1 cellular context compared by ENCODE assay signal in the genomic region with DNA sequence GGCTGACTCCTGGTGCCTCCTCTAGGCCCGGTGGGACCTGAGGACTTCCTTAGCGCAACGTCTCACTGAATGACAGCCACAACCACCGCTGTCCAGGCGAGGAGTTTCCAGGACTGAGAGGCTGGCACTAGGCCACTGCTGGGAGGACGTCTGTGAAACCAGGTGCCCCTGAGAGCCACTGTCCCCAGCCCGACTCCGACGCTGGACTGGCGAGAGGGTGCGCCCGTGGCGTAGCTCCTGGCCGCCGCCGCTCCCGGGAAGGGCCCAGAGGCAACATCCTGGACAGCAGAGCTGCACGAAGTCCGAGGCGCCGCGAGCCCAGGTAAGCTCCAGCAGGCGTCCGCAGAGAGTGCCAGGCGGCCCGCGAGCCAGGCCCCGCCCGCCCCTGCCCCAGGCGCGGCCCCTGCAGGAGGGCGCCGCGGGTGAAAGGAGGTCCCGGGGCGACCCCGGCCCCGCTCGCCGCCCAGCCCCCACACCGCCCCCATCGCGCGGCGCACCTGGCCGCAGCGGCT.
A peak's percentile ranks its signal among the peaks of the same experiment; 100 is the strongest.
TF ChIP-seq lines count a peak whose summit lies in the region.

No MANE protein-coding gene starts in this region.

TF ChIP-seq in K562, 482 proteins besides CTCF, POLR2A, EP300 and RAD21 (continued from another document and continues in another):
- TF ChIP-seq, protein P1, sequence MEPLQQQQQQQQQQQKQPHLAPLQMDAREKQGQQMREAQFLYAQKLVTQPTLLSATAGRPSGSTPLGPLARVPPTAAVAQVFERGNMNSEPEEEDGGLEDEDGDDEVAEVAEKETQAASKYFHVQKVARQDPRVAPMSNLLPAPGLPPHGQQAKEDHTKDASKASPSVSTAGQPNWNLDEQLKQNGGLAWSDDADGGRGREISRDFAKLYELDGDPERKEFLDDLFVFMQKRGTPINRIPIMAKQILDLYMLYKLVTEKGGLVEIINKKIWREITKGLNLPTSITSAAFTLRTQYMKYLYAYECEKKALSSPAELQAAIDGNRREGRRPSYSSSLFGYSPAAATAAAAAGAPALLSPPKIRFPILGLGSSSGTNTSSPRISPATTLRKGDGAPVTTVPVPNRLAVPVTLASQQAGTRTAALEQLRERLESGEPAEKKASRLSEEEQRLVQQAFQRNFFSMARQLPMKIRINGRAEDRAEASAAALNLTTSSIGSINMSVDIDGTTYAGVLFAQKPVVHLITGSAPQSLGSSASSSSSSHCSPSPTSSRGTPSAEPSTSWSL (CRISPR knock-in tag; IDR thresholded peaks at IDR 0.05; ENCODE audit: borderline replicate concordance), result no peak
- TF ChIP-seq, protein P2, sequence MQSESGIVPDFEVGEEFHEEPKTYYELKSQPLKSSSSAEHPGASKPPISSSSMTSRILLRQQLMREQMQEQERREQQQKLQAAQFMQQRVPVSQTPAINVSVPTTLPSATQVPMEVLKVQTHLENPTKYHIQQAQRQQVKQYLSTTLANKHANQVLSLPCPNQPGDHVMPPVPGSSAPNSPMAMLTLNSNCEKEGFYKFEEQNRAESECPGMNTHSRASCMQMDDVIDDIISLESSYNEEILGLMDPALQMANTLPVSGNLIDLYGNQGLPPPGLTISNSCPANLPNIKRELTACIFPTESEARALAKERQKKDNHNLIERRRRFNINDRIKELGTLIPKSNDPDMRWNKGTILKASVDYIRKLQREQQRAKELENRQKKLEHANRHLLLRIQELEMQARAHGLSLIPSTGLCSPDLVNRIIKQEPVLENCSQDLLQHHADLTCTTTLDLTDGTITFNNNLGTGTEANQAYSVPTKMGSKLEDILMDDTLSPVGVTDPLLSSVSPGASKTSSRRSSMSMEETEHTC (IDR thresholded peaks at IDR 0.05), result no peak; the same call in 1 of the 2 replicates
- TF ChIP-seq FOXK2 (conservative IDR thresholded peaks at IDR 0.05 in 1 of 2, IDR thresholded peaks at IDR 0.05 in 1 of 2; ENCODE audit: low read depth in 2 of 2) (no peak), RUNX1 (IDR thresholded peaks at IDR 0.05; ENCODE audit: low read depth) (peak; percentile 57; the same call in 1 of the 2 replicates), MAFG (tag; conservative IDR thresholded peaks at IDR 0.05) (no peak), E2F3 (CRISPR knock-in tag; IDR thresholded peaks at IDR 0.05) (no peak), IRF2 (CRISPR knock-in tag; IDR thresholded peaks at IDR 0.05) (no peak), RBFOX2 (IDR thresholded peaks at IDR 0.05; ENCODE audit: low read depth, low read length) (peak; percentile 79; the same call in 1 of the 2 replicates), FOXP1 (CRISPR knock-in tag; IDR thresholded peaks at IDR 0.05) (no peak), TAF9B (IDR thresholded peaks at IDR 0.05; ENCODE audit: partially characterized antibody) (no peak), RB1 (IDR thresholded peaks at IDR 0.05; ENCODE audit: low read depth) (peak; percentile 25; the same call in 1 of the 2 replicates), TCF7L2 (IDR thresholded peaks at IDR 0.05; ENCODE audit: low read depth, low read length) (no peak), RFX5 (IDR thresholded peaks at IDR 0.05; ENCODE audit: low read depth, low read length) (no peak), TBP (optimal IDR thresholded peaks at IDR 0.05; ENCODE audit: low read depth, low read length) (no peak), BCL6 (CRISPR knock-in tag; IDR thresholded peaks at IDR 0.05) (no peak), ZNF274 (IDR thresholded peaks at IDR 0.05; ENCODE audit: borderline replicate concordance, low read depth, low read length) (no peak), SMARCA5 (IDR thresholded peaks at IDR 0.05) (peak; percentile 91), NRF1 (conservative IDR thresholded peaks at IDR 0.05 in 1 of 2, IDR thresholded peaks at IDR 0.05 in 1 of 2) (no peak), PRPF4 (IDR thresholded peaks at IDR 0.05; ENCODE audit: insufficient read depth, low read depth, low read length, poor library complexity, severe bottlenecking) (no peak), NR2F6 (CRISPR knock-in tag; IDR thresholded peaks at IDR 0.05) (no peak), TFAM (CRISPR knock-in tag; conservative IDR thresholded peaks at IDR 0.05) (no peak), BRF1 (IDR thresholded peaks at IDR 0.05; ENCODE audit: borderline replicate concordance, extremely low read depth, insufficient read length) (no peak), CBFA2T3 (IDR thresholded peaks at IDR 0.05) (no peak), YY1 (IDR thresholded peaks at IDR 0.05; ENCODE audit: borderline replicate concordance in 1 of 3, control insufficient read depth in 1 of 3, extremely low read depth in 1 of 3, insufficient read depth in 3 of 3, insufficient read length in 1 of 3, insufficient replicate concordance in 2 of 3, low read depth in 1 of 3, low read length in 2 of 3) (peak in 1 of 3 experiments; percentile 2), YBX1 (IDR thresholded peaks at IDR 0.05) (no peak), FOXM1 (IDR thresholded peaks at IDR 0.05; ENCODE audit: low read depth) (no peak), FOXM1 (CRISPR knock-in tag; IDR thresholded peaks at IDR 0.05; ENCODE audit: low read depth) (no peak), CREBBP (IDR thresholded peaks at IDR 0.05; ENCODE audit: low read depth, low read length) (no peak)
- TF ChIP-seq, protein P3, sequence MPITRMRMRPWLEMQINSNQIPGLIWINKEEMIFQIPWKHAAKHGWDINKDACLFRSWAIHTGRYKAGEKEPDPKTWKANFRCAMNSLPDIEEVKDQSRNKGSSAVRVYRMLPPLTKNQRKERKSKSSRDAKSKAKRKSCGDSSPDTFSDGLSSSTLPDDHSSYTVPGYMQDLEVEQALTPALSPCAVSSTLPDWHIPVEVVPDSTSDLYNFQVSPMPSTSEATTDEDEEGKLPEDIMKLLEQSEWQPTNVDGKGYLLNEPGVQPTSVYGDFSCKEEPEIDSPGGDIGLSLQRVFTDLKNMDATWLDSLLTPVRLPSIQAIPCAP (CRISPR knock-in tag; IDR thresholded peaks at IDR 0.05; ENCODE audit: borderline replicate concordance), result no peak
- TF ChIP-seq, protein P4, sequence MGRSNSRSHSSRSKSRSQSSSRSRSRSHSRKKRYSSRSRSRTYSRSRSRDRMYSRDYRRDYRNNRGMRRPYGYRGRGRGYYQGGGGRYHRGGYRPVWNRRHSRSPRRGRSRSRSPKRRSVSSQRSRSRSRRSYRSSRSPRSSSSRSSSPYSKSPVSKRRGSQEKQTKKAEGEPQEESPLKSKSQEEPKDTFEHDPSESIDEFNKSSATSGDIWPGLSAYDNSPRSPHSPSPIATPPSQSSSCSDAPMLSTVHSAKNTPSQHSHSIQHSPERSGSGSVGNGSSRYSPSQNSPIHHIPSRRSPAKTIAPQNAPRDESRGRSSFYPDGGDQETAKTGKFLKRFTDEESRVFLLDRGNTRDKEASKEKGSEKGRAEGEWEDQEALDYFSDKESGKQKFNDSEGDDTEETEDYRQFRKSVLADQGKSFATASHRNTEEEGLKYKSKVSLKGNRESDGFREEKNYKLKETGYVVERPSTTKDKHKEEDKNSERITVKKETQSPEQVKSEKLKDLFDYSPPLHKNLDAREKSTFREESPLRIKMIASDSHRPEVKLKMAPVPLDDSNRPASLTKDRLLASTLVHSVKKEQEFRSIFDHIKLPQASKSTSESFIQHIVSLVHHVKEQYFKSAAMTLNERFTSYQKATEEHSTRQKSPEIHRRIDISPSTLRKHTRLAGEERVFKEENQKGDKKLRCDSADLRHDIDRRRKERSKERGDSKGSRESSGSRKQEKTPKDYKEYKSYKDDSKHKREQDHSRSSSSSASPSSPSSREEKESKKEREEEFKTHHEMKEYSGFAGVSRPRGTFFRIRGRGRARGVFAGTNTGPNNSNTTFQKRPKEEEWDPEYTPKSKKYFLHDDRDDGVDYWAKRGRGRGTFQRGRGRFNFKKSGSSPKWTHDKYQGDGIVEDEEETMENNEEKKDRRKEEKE (IDR thresholded peaks at IDR 0.05; ENCODE audit: borderline replicate concordance in 1 of 2, control insufficient read depth in 1 of 2, low read depth in 2 of 2, low read length in 1 of 2), result no peak
- TF ChIP-seq, protein P5, sequence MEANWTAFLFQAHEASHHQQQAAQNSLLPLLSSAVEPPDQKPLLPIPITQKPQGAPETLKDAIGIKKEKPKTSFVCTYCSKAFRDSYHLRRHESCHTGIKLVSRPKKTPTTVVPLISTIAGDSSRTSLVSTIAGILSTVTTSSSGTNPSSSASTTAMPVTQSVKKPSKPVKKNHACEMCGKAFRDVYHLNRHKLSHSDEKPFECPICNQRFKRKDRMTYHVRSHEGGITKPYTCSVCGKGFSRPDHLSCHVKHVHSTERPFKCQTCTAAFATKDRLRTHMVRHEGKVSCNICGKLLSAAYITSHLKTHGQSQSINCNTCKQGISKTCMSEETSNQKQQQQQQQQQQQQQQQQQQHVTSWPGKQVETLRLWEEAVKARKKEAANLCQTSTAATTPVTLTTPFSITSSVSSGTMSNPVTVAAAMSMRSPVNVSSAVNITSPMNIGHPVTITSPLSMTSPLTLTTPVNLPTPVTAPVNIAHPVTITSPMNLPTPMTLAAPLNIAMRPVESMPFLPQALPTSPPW (CRISPR knock-in tag; IDR thresholded peaks at IDR 0.05), result no peak
- TF ChIP-seq, protein P6, sequence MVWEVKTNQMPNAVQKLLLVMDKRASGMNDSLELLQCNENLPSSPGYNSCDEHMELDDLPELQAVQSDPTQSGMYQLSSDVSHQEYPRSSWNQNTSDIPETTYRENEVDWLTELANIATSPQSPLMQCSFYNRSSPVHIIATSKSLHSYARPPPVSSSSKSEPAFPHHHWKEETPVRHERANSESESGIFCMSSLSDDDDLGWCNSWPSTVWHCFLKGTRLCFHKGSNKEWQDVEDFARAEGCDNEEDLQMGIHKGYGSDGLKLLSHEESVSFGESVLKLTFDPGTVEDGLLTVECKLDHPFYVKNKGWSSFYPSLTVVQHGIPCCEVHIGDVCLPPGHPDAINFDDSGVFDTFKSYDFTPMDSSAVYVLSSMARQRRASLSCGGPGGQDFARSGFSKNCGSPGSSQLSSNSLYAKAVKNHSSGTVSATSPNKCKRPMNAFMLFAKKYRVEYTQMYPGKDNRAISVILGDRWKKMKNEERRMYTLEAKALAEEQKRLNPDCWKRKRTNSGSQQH (CRISPR knock-in tag; IDR thresholded peaks at IDR 0.05), result 0 out of 2 replicates have a peak, but pooled peaks have one; percentile 43
- TF ChIP-seq, protein P7, sequence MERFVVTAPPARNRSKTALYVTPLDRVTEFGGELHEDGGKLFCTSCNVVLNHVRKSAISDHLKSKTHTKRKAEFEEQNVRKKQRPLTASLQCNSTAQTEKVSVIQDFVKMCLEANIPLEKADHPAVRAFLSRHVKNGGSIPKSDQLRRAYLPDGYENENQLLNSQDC (CRISPR knock-in tag; IDR thresholded peaks at IDR 0.05), result no peak
- TF ChIP-seq, protein P8, sequence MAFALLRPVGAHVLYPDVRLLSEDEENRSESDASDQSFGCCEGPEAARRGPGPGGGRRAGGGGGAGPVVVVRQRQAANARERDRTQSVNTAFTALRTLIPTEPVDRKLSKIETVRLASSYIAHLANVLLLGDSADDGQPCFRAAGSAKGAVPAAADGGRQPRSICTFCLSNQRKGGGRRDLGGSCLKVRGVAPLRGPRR (CRISPR knock-in tag; IDR thresholded peaks at IDR 0.05), result no peak
- TF ChIP-seq, protein P9, sequence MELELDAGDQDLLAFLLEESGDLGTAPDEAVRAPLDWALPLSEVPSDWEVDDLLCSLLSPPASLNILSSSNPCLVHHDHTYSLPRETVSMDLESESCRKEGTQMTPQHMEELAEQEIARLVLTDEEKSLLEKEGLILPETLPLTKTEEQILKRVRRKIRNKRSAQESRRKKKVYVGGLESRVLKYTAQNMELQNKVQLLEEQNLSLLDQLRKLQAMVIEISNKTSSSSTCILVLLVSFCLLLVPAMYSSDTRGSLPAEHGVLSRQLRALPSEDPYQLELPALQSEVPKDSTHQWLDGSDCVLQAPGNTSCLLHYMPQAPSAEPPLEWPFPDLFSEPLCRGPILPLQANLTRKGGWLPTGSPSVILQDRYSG (tag; conservative IDR thresholded peaks at IDR 0.05; ENCODE audit: low read depth), result no peak
- TF ChIP-seq, protein P10, sequence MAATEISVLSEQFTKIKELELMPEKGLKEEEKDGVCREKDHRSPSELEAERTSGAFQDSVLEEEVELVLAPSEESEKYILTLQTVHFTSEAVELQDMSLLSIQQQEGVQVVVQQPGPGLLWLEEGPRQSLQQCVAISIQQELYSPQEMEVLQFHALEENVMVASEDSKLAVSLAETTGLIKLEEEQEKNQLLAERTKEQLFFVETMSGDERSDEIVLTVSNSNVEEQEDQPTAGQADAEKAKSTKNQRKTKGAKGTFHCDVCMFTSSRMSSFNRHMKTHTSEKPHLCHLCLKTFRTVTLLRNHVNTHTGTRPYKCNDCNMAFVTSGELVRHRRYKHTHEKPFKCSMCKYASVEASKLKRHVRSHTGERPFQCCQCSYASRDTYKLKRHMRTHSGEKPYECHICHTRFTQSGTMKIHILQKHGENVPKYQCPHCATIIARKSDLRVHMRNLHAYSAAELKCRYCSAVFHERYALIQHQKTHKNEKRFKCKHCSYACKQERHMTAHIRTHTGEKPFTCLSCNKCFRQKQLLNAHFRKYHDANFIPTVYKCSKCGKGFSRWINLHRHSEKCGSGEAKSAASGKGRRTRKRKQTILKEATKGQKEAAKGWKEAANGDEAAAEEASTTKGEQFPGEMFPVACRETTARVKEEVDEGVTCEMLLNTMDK (IDR thresholded peaks at IDR 0.05; ENCODE audit: borderline replicate concordance, insufficient read depth, low read depth, low read length, poor library complexity, severe bottlenecking), result peak; percentile 30
- TF ChIP-seq, protein P11, sequence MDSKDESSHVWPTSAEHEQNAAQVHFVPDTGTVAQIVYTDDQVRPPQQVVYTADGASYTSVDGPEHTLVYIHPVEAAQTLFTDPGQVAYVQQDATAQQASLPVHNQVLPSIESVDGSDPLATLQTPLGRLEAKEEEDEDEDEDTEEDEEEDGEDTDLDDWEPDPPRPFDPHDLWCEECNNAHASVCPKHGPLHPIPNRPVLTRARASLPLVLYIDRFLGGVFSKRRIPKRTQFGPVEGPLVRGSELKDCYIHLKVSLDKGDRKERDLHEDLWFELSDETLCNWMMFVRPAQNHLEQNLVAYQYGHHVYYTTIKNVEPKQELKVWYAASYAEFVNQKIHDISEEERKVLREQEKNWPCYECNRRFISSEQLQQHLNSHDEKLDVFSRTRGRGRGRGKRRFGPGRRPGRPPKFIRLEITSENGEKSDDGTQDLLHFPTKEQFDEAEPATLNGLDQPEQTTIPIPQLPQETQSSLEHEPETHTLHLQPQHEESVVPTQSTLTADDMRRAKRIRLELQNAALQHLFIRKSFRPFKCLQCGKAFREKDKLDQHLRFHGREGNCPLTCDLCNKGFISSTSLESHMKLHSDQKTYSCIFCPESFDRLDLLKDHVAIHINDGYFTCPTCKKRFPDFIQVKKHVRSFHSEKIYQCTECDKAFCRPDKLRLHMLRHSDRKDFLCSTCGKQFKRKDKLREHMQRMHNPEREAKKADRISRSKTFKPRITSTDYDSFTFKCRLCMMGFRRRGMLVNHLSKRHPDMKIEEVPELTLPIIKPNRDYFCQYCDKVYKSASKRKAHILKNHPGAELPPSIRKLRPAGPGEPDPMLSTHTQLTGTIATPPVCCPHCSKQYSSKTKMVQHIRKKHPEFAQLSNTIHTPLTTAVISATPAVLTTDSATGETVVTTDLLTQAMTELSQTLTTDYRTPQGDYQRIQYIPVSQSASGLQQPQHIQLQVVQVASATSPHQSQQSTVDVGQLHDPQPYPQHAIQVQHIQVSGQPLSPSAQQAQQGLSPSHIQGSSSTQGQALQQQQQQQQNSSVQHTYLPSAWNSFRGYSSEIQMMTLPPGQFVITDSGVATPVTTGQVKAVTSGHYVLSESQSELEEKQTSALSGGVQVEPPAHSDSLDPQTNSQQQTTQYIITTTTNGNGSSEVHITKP (IDR thresholded peaks at IDR 0.05; ENCODE audit: partially characterized antibody), result no peak
